Comparison of ENCODE assay signal across 20 cellular contexts in genomic region chr13:22103628-22104027, GRCh38.
DNase-seq lines count a peak whose midpoint lies in the region; ATAC-seq, FAIRE-seq and TF ChIP-seq lines count a peak whose summit lies in the region.
"Had no signal": no experiment of that assay in that cellular context is flagged by ENCODE, and none has a peak within 500 bp of the region (broad histone marks: within the 10 kb centered on the region; RNA-seq: fewer than 3 reads in every experiment).

No MANE protein-coding gene starts in this region.

- no peaks in the 10 kb centered on the region for H3K36me3 ChIP-seq in kidney (ENCODE audit: control insufficient read depth in 1 of 2, insufficient read depth in 2 of 2, low read length in 2 of 2)
- H3K36me3 ChIP-seq: SJSA1 had no signal

- no peak for DNase-seq in activated T-cell treated with anti-CD3 and anti-CD28 coated beads, Interleukin-2, amount 50 U/mL, for 72 hours
- no peak for DNase-seq in activated T-cell treated with anti-CD3 and anti-CD28 coated beads, Interleukin-2, amount 50 U/mL, for 48 hours
- DNase-seq in kidney: no peak
- DNase-seq: CD4-positive, CD25-positive, alpha-beta regulatory T cell; DMS79; KBM-7; NCI-H1436 treated with DMSO at 0.1 percent for 48 hours; NCI-H2081 treated with DMSO at 0.1 percent for 48 hours; NCI-H510A treated with DMSO at 0.1 percent for 48 hours; NCI-H82; PC-3 had no signal

- no peaks in the 10 kb centered on the region for H3K4me1 ChIP-seq in kidney (ENCODE audit: control insufficient read depth in 1 of 2, insufficient read depth in 1 of 2, low read depth in 1 of 2, low read length in 2 of 2)

- H3K4me3 ChIP-seq in kidney (ENCODE audit: low read length in 2 of 2): no peak overlapping the region
- H3K4me3 ChIP-seq: GM23338, SJSA1 had no signal

- H3K9ac ChIP-seq in kidney (ENCODE audit: low read length in 2 of 2): no peak overlapping the region

- intact Hi-C loops in kidney (cut with DNase I): no loop called here

- ATAC-seq in activated T-cell treated with anti-CD3 and anti-CD28 coated beads, Interleukin-2, amount 50 U/mL, for 72 hours (replicated peaks in 1 of 2): peak; percentile 81 to 82
- ATAC-seq in GM18868 (IDR thresholded peaks at IDR 0.05; ENCODE audit: unreplicated experiment) (peak; percentile 62), esophagus mucosa (peak; percentile 76), HG02973 (IDR thresholded peaks at IDR 0.05; ENCODE audit: unreplicated experiment) (no peak), HG02852 (IDR thresholded peaks at IDR 0.05; ENCODE audit: unreplicated experiment) (no peak)
- ATAC-seq in stimulated activated memory B cell treated with anti-CD40 and anti-IgM and Interleukin-4, amounts not matched to agents 10 μg/mL and 1 μg/mL and 100 μg/mL, for 72 hours: peak; percentile 53
- ATAC-seq: PC-3 had no signal

- H3K27ac Mint-ChIP-seq in activated T-cell treated with anti-CD3 and anti-CD28 coated beads, Interleukin-2, amount 50 U/mL, for 72 hours: no peak overlapping the region
- H3K27ac Mint-ChIP-seq in stimulated activated memory B cell treated with anti-CD40 and anti-IgM and Interleukin-4, amounts not matched to agents 10 μg/mL and 1 μg/mL and 100 μg/mL, for 72 hours: no peak overlapping the region
- H3K27ac Mint-ChIP-seq: B cell; CD4-positive, CD25-positive, alpha-beta regulatory T cell; GM23338 had no signal

- FAIRE-seq in kidney (lab: Jason Lieb, UNC): no peak
- FAIRE-seq: GM18507 had no signal

- H3K4me1 Mint-ChIP-seq in activated T-cell treated with anti-CD3 and anti-CD28 coated beads, Interleukin-2, amount 50 U/mL, for 72 hours (ENCODE audit: low read depth): peaks cover 47% of the 10 kb centered on the region
- peaks cover 6% of the 10 kb centered on the region for H3K4me1 Mint-ChIP-seq in stimulated activated memory B cell treated with anti-CD40 and anti-IgM and Interleukin-4, amounts not matched to agents 10 μg/mL and 1 μg/mL and 100 μg/mL, for 72 hours

- H3K9me3 ChIP-seq in kidney (ENCODE audit: control insufficient read depth in 1 of 2, low read length in 2 of 2): no peaks in the 10 kb centered on the region
- H3K9me3 ChIP-seq: SJSA1 had no signal

- H3K36me3 Mint-ChIP-seq in activated T-cell treated with anti-CD3 and anti-CD28 coated beads, Interleukin-2, amount 50 U/mL, for 72 hours (ENCODE audit: insufficient read depth in 2 of 2): peaks cover 2 to 6% of the 10 kb centered on the region in 2 donors
- H3K36me3 Mint-ChIP-seq in stimulated activated memory B cell treated with anti-CD40 and anti-IgM and Interleukin-4, amounts not matched to agents 10 μg/mL and 1 μg/mL and 100 μg/mL, for 72 hours: no peaks in the 10 kb centered on the region

- no peaks in the 10 kb centered on the region for H3K27me3 Mint-ChIP-seq in activated T-cell treated with anti-CD3 and anti-CD28 coated beads, Interleukin-2, amount 50 U/mL, for 72 hours (ENCODE audit: low read depth)
- no peaks in the 10 kb centered on the region for H3K27me3 Mint-ChIP-seq in stimulated activated memory B cell treated with anti-CD40 and anti-IgM and Interleukin-4, amounts not matched to agents 10 μg/mL and 1 μg/mL and 100 μg/mL, for 72 hours
- H3K27me3 Mint-ChIP-seq: B cell had no signal

- no peak overlapping the region for H3K27ac ChIP-seq in kidney (ENCODE audit: low read depth in 2 of 2, low read length in 2 of 2)
- H3K27ac ChIP-seq: SJSA1 had no signal

- H3K9me3 Mint-ChIP-seq in activated T-cell treated with anti-CD3 and anti-CD28 coated beads, Interleukin-2, amount 50 U/mL, for 72 hours: peaks cover 2 to 6% of the 10 kb centered on the region in 2 donors
- H3K9me3 Mint-ChIP-seq in stimulated activated memory B cell treated with anti-CD40 and anti-IgM and Interleukin-4, amounts not matched to agents 10 μg/mL and 1 μg/mL and 100 μg/mL, for 72 hours: peaks cover 10% of the 10 kb centered on the region

- TF ChIP-seq CTCF in kidney (IDR thresholded peaks at IDR 0.05; ENCODE audit: borderline replicate concordance, extremely low read depth, insufficient read depth): no peak

- H3K4me3 Mint-ChIP-seq in activated T-cell treated with anti-CD3 and anti-CD28 coated beads, Interleukin-2, amount 50 U/mL, for 72 hours: no peak overlapping the region
- H3K4me3 Mint-ChIP-seq in stimulated activated memory B cell treated with anti-CD40 and anti-IgM and Interleukin-4, amounts not matched to agents 10 μg/mL and 1 μg/mL and 100 μg/mL, for 72 hours: no peak overlapping the region
- H3K4me3 Mint-ChIP-seq: B cell; CD4-positive, CD25-positive, alpha-beta regulatory T cell; GM23338 had no signal

Comparison
In these comparisons a context has a peak if more than half of its experiments do, and no peak if none do; other contexts are left out.
1. ATAC-seq: peak in activated T-cell treated with anti-CD3 and anti-CD28 coated beads, Interleukin-2, amount 50 U/mL, for 72 hours (2 of 2), GM18868 (single experiment), esophagus mucosa (single experiment) and stimulated activated memory B cell treated with anti-CD40 and anti-IgM and Interleukin-4, amounts not matched to agents 10 μg/mL and 1 μg/mL and 100 μg/mL, for 72 hours (single experiment); none in HG02973 (single experiment) and HG02852 (single experiment).